14 cellular contexts compared by ENCODE assay signal in the genomic region with DNA sequence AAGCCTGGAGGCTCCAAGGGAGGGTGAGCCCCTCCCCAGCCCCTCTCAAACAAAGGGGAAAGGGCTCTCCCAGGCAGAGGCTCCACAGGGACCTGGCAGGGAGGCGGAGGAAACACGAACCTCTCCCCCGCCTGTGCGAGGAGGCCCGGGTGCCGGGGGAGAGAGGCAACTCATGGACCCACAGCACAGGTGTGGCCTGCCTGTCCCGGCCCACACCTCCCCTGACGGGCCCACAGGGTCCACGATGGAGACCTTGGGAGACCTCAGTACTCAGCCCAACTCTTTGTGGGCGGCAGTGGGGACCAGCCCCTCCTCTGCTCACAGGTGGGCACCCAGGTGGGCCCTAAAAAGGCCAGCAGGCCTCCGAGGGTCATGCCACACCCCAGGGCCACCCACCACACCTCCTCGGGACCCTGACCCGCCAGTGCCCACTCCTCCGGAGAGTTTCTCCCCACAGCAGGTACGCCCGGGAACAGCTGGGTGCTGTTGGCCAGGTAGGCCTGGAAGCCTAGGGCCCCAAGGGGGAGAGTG. TPM values are rescaled to one million over a fixed set of nuclear protein-coding genes. Genes with fewer than 3 reads are reported as not detected.
A peak's percentile ranks its signal among the peaks of the same experiment; 100 is the strongest.
DNase-seq lines count a peak whose midpoint lies in the region; ATAC-seq and TF ChIP-seq lines count a peak whose summit lies in the region.
"Had no signal": no experiment of that assay in that cellular context is flagged by ENCODE, and none has a peak within 500 bp of the region (broad histone marks: within the 10 kb centered on the region; RNA-seq: fewer than 3 reads in every experiment).

No MANE protein-coding gene starts in this region.

- H3K27ac ChIP-seq in ACC112 (ENCODE audit: low read depth, low read length) (peak overlapping the region; percentile 29; the same call in 1 of the 2 replicates), WERI-Rb-1 (peak overlapping the region; percentile 95), heart right ventricle (peak overlapping the region; percentile 77 to 98 (median 93)), trophoblast cell (ENCODE audit: low read depth, low read length) (peak overlapping the region; percentile 9)

- H3K4me3 ChIP-seq in ACC112 (ENCODE audit: low read depth, low read length) (no peak overlapping the region), WERI-Rb-1 (ENCODE audit: low read depth, low read length) (peak overlapping the region; percentile 22), heart right ventricle (peak overlapping the region in 7 of 10 donors; percentile 4 to 44 (median 42)), trophoblast cell (ENCODE audit: low read depth, low read length) (no peak overlapping the region)

- peak overlapping the region; percentile 10 for H3K18ac ChIP-seq in trophoblast cell (ENCODE audit: low read length)

- H3K79me1 ChIP-seq in trophoblast cell (ENCODE audit: low read length) = peaks cover 8% of the 10 kb centered on the region

- no peak overlapping the region for H3K9ac ChIP-seq in trophoblast cell (ENCODE audit: low read length)

- H3K9me3 Mint-ChIP-seq in activated naive CD4-positive, alpha-beta T cell treated with anti-CD3 and anti-CD28 coated beads, Interleukin-2, amount 50 U/mL, for 72 hours = no peaks in the 10 kb centered on the region
- H3K9me3 Mint-ChIP-seq: activated naive CD8-positive, alpha-beta T cell treated with anti-CD3 and anti-CD28 coated beads, Interleukin-2, amount 50 U/mL, for 24 hours had no signal

- peak overlapping the region; percentile 48 for H2BK12ac ChIP-seq in trophoblast cell (ENCODE audit: low read length)

- H3K79me2 ChIP-seq in ACC112 (ENCODE audit: control insufficient read depth, insufficient read depth, low read length, unreplicated experiment) (no peaks in the 10 kb centered on the region), trophoblast cell (ENCODE audit: control insufficient read depth, insufficient read depth, low read length, poor library complexity) (peaks cover 44% of the 10 kb centered on the region)

- H4K8ac ChIP-seq in trophoblast cell (ENCODE audit: low read depth, low read length) = peak overlapping the region; percentile 30

- H3K36me3 ChIP-seq in ACC112 (ENCODE audit: insufficient read depth, low read length) (no peaks in the 10 kb centered on the region), WERI-Rb-1 (peaks cover 53% of the 10 kb centered on the region), heart right ventricle (peaks cover 3 to 32% (median 15%) of the 10 kb centered on the region in 9 donors), trophoblast cell (ENCODE audit: control insufficient read depth in 1 of 2, insufficient read depth in 2 of 2, low read length in 2 of 2) (peaks cover 67 to 86% of the 10 kb centered on the region in 2 experiments)

- no peak for TF ChIP-seq CTCF in WERI-Rb-1 (IDR thresholded peaks at IDR 0.05; ENCODE audit: low read depth, low read length)
- TF ChIP-seq CTCF in heart right ventricle (IDR thresholded peaks at IDR 0.05) = no peak

- peak overlapping the region; percentile 80 for H3K4ac ChIP-seq in trophoblast cell (ENCODE audit: low read depth, low read length)

- 54 to 59% methylated on average over 16 of the region's 16 CpGs for WGBS in heart right ventricle, 2 donors
- whole genome bisulfite sequencing in trophoblast cell (ENCODE audit: extremely low coverage, insufficient coverage, insufficient read length) = no CpG with 5 or more reads among the region's 16 CpGs

- no peak overlapping the region for H2BK120ac ChIP-seq in trophoblast cell (ENCODE audit: insufficient read depth, low read length, poor library complexity)

- H2AK5ac ChIP-seq in trophoblast cell (ENCODE audit: low read length) = peak overlapping the region; percentile 26

- peak; percentile 7 for DNase-seq in WERI-Rb-1
- peak in 1 of 2 donors; percentile 10 for DNase-seq in heart right ventricle
- no peak for DNase-seq in trophoblast cell
- no peak for DNase-seq in activated naive CD4-positive, alpha-beta T cell treated with anti-CD3 and anti-CD28 coated beads, Interleukin-2, amount 50 U/mL, for 72 hours (ENCODE audit: low spot score in 2 of 2)
- no peak for DNase-seq in middle frontal gyrus (ENCODE audit: extremely low spot score, low spot score)
- DNase-seq in NCI-H1417 treated with DMSO at 0.1 percent for 48 hours (lab: John Stamatoyannopoulos, UW) = no peak
- DNase-seq: activated CD8-positive, alpha-beta T cell treated with anti-CD3 and anti-CD28 coated beads, Interleukin-2, amount 10 ng/mL, durations not matched to agents 7 days and 5 days; activated naive CD8-positive, alpha-beta T cell treated with anti-CD3 and anti-CD28 coated beads, Interleukin-2, amount 50 U/mL, for 24 hours; GOT3; NCI-H526; stimulated activated CD4-positive, alpha-beta T cell treated with anti-CD3 and anti-CD28 coated beads, Interleukin-15, amount 100 ng/mL, for 24 hours; stimulated activated naive CD4-positive, alpha-beta T cell treated with Interleukin-2 at 50 U/mL for 16 hours had no signal

- intact Hi-C loops in heart right ventricle (cut with DNase I) = loop anchor here in 2 of 10 donors (5.0 kb wide), 2 partner anchors 38 to 48 kb away; no protein-coding TSS in a partner anchor

- peak overlapping the region; percentile 23 for H4K91ac ChIP-seq in trophoblast cell (ENCODE audit: low read depth, low read length)

- H2BK5ac ChIP-seq in trophoblast cell (ENCODE audit: low read depth, low read length, poor library complexity) = peak overlapping the region; percentile 0

- H3K23ac ChIP-seq in trophoblast cell (ENCODE audit: low read length) = no peak overlapping the region

- H3K4me1 ChIP-seq in ACC112 (ENCODE audit: control insufficient read depth, insufficient read depth, low read length, unreplicated experiment) (peaks cover 64% of the 10 kb centered on the region), heart right ventricle (peaks cover 54 to 80% (median 68%) of the 10 kb centered on the region in 9 donors), trophoblast cell (ENCODE audit: control insufficient read depth in 1 of 2, insufficient read depth in 2 of 2, low read length in 2 of 2) (peaks cover 26 to 31% of the 10 kb centered on the region in 2 experiments)

- H2AFZ ChIP-seq in ACC112 (ENCODE audit: low read length, unreplicated experiment) (no peak overlapping the region), trophoblast cell (ENCODE audit: insufficient read depth, low read length, poor library complexity) (no peak overlapping the region)

- H3K27me3 ChIP-seq in ACC112 (ENCODE audit: insufficient read depth, low read length) (no peaks in the 10 kb centered on the region), WERI-Rb-1 (ENCODE audit: insufficient read depth, low read depth, severe bottlenecking) (no peaks in the 10 kb centered on the region), heart right ventricle (peaks cover 0 to 12% (median 0%) of the 10 kb centered on the region in 7 donors), trophoblast cell (ENCODE audit: insufficient read depth, low read length) (no peaks in the 10 kb centered on the region)

- no peak overlapping the region for H3K4me2 ChIP-seq in trophoblast cell (ENCODE audit: low read length)

- ATAC-seq in heart right ventricle = no peak
- no peak for ATAC-seq in GM18519 (IDR thresholded peaks at IDR 0.05; ENCODE audit: low FRiP score, unreplicated experiment)
- no peak for ATAC-seq in activated naive CD4-positive, alpha-beta T cell treated with anti-CD3 and anti-CD28 coated beads, Interleukin-2, amount 50 U/mL, for 72 hours
- ATAC-seq: activated naive CD8-positive, alpha-beta T cell treated with anti-CD3 and anti-CD28 coated beads, Interleukin-2, amount 50 U/mL, for 24 hours had no signal

- no peak overlapping the region for H3K27ac Mint-ChIP-seq in activated naive CD4-positive, alpha-beta T cell treated with anti-CD3 and anti-CD28 coated beads, Interleukin-2, amount 50 U/mL, for 72 hours
- H3K27ac Mint-ChIP-seq: activated CD8-positive, alpha-beta T cell treated with anti-CD3 and anti-CD28 coated beads, Interleukin-2, amount 10 ng/mL, durations not matched to agents 7 days and 5 days; activated naive CD8-positive, alpha-beta T cell treated with anti-CD3 and anti-CD28 coated beads, Interleukin-2, amount 50 U/mL, for 24 hours had no signal

- H3K36me3 Mint-ChIP-seq in activated naive CD4-positive, alpha-beta T cell treated with anti-CD3 and anti-CD28 coated beads, Interleukin-2, amount 50 U/mL, for 72 hours = no peaks in the 10 kb centered on the region

- peak overlapping the region; percentile 6 for H3K14ac ChIP-seq in trophoblast cell (ENCODE audit: low read length)

- no peak overlapping the region for H4K12ac ChIP-seq in trophoblast cell (ENCODE audit: low read depth, low read length)

- H3K9me3 ChIP-seq in WERI-Rb-1 (ENCODE audit: severe bottlenecking) (no peaks in the 10 kb centered on the region), heart right ventricle (no peaks in the 10 kb centered on the region), trophoblast cell (ENCODE audit: insufficient read depth, low read depth, low read length) (peaks cover 4% of the 10 kb centered on the region)

RNA-seq across cellular contexts. Expression of a gene that starts 12.2 kb away (rescaled TPM):
- total RNA-seq in heart right ventricle = 100 to 1,000 TPM in 1 of 10 donors, 10 to 100 TPM in 9; 53.9 to 146 (median 67.2) TPM
- 100 to 1,000 TPM; 103 to 358 TPM for polyA plus RNA-seq in heart right ventricle
- polyA plus RNA-seq in trophoblast cell (2013) = 135 and 147 TPM in 2 replicates
- total RNA-seq in activated naive CD4-positive, alpha-beta T cell treated with anti-CD3 and anti-CD28 coated beads, Interleukin-2, amount 50 U/mL, for 72 hours = under 1 TPM; 0.36 to 0.95 TPM

RNA-seq across cellular contexts. Expression of a gene that starts 32.0 kb away (rescaled TPM):
- 100 to 1,000 TPM; 512 to 811 (median 576) TPM for total RNA-seq in heart right ventricle
- 1,000 to 10,000 TPM; 1,609 to 4,111 TPM for polyA plus RNA-seq in heart right ventricle
- 2,264 and 2,365 TPM in 2 replicates for polyA plus RNA-seq in trophoblast cell (2013)
- 1,000 to 10,000 TPM; 2,243 to 2,653 TPM for total RNA-seq in activated naive CD4-positive, alpha-beta T cell treated with anti-CD3 and anti-CD28 coated beads, Interleukin-2, amount 50 U/mL, for 72 hours

RNA-seq across cellular contexts. Expression of a gene that starts 52.1 kb away (rescaled TPM):
- 10 to 100 TPM; 67.7 to 97.0 (median 73.2) TPM for total RNA-seq in heart right ventricle
- polyA plus RNA-seq in heart right ventricle = 100 to 1,000 TPM in 1 of 2 donors, 10 to 100 TPM in 1; 81.9 to 192 TPM
- 164 and 175 TPM in 2 replicates for polyA plus RNA-seq in trophoblast cell (2013)
- 10 to 100 TPM; 92.6 to 93.6 TPM for total RNA-seq in activated naive CD4-positive, alpha-beta T cell treated with anti-CD3 and anti-CD28 coated beads, Interleukin-2, amount 50 U/mL, for 72 hours

RNA-seq across cellular contexts. Expression of a gene that starts 52.2 kb away (rescaled TPM):
- total RNA-seq in heart right ventricle = 10 to 100 TPM in 2 of 10 donors, 1 to 10 TPM in 8; 5.6 to 11.9 (median 8.0) TPM
- 1 to 10 TPM; 2.9 to 6.9 TPM for polyA plus RNA-seq in heart right ventricle
- polyA plus RNA-seq in trophoblast cell (2013) = 15.0 and 15.1 TPM in 2 replicates
- 1 to 10 TPM; 5.8 to 6.4 TPM for total RNA-seq in activated naive CD4-positive, alpha-beta T cell treated with anti-CD3 and anti-CD28 coated beads, Interleukin-2, amount 50 U/mL, for 72 hours

Comparison
In these comparisons a context has a peak if more than half of its experiments do, and no peak if none do; other contexts are left out.
1. H3K27ac ChIP-seq: peak in every context shown above with its lines; median percentile 95 in WERI-Rb-1; 93 in heart right ventricle; 29 in ACC112; 9 in trophoblast cell.
2. H3K4me3 ChIP-seq: peak in WERI-Rb-1 (single experiment) and heart right ventricle (7 of 10); none in ACC112 (single experiment) and trophoblast cell (single experiment).
3. RNA of a gene that starts 12.2 kb away (total RNA-seq): 53.9 to 146 TPM in heart right ventricle; 0.36 to 0.95 TPM in activated naive CD4-positive, alpha-beta T cell treated with anti-CD3 and anti-CD28 coated beads, Interleukin-2, amount 50 U/mL, for 72 hours; every median in the first group is over 10 times any median in the second.